Comparison of ENCODE assay signal across 8 cellular contexts in the genomic region with DNA sequence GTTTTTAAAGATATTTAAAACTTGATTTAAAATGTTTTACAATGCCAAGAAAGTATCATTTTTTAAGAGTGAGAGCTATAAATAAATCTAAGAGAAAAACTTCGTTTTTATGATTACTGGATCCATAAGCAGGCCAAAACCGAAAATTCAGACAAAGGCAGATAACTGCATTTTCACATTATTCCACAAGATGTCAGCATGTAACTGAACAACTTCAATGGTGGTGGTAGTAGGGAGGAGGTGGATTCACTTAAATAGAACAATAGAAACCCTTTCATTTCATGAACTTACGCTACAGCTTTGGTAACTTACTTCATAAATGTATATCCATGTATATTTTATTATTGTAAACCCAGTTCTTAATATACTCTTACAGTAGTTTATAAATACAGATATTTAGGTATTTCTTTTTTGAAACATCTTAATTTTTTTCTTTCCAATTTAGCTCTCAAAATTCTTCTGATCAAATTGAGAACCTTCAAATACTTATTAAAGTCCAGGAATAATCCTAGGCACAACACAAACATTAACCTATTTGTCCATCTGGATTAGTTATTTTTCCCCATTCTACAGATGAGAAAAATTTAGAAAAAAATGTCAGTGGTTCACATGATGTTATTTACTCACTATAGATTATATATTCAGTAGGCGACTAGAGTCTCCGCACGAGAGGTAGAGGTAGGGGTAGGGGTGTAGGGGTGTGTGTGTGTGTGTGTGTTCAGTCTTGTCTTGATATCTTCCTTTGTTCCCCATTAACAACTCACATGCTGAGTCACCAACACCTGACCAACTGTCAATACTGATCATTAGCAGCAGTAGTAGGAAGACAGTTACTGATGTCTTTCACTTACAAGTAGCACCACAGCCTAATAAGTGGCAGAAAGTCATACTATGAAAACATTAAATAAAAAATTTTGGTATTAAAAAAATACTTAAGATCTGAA.
DNase-seq lines count a peak whose midpoint lies in the region; ATAC-seq and TF ChIP-seq lines count a peak whose summit lies in the region.

No MANE protein-coding gene starts in this region.

- peak; percentile 74 for TF ChIP-seq CTCF in OCI-LY3 (IDR thresholded peaks at IDR 0.05; ENCODE audit: low read depth, low read length)
- peak; percentile 71 to 90 (median 81) for TF ChIP-seq CTCF in tibial nerve (IDR thresholded peaks at IDR 0.05)

- no peak for TF ChIP-seq POLR2A in tibial nerve (IDR thresholded peaks at IDR 0.05)

- no peaks in the 10 kb centered on the region for H4K20me1 ChIP-seq in OCI-LY3 (ENCODE audit: insufficient read depth, low read length)

- peaks cover 23% of the 10 kb centered on the region for H3K79me2 ChIP-seq in OCI-LY3 (ENCODE audit: low read length)

- WGBS in tibial nerve, 2 donors = 46 to 48% methylated on average over 6 of the region's 6 CpGs

- in situ Hi-C loops in KBM-7 (cut with MboI; ENCODE audit: low pct_unique_long_range_greater_than_20kb, low sequenced_read_pairs) = loop anchor here (10.0 to 25.0 kb wide), 2 partner anchors 146 to 414 kb away; partner anchors contain the start of gene L3MBTL3

- H2AFZ ChIP-seq in OCI-LY3 (ENCODE audit: low read depth, low read length) = no peak overlapping the region

- H3K4me3 ChIP-seq in OCI-LY3 (ENCODE audit: low read length) = peak overlapping the region; percentile 53; the same call in 1 of the 2 replicates
- H3K4me3 ChIP-seq in tibial nerve = no peak overlapping the region

- H3K27me3 ChIP-seq in OCI-LY3 (ENCODE audit: low read depth, low read length) (no peaks in the 10 kb centered on the region), tibial nerve (no peaks in the 10 kb centered on the region)

- H3K4me1 ChIP-seq in OCI-LY3 (ENCODE audit: low read length) (peaks cover 66% of the 10 kb centered on the region), tibial nerve (peaks cover 0 to 9% (median 0%) of the 10 kb centered on the region in 4 donors)

- H3K4me2 ChIP-seq in OCI-LY3 (ENCODE audit: low read length) = peak overlapping the region; percentile 82

- DNase-seq in GM03348 (ENCODE audit: low spot score) (peak; percentile 69), KBM-7 (peak; percentile 88), cerebellar cortex (ENCODE audit: low spot score) (peak; percentile 72), left kidney (ENCODE audit: low read depth, low spot score) (peak; percentile 83), tibial nerve (ENCODE audit: low spot score in 2 of 2) (peak in 1 of 2 donors; percentile 20), ureter (ENCODE audit: low spot score) (no peak)

- peak overlapping the region; percentile 87 for H3K27ac ChIP-seq in OCI-LY3 (ENCODE audit: low read length)
- H3K27ac ChIP-seq in tibial nerve = no peak overlapping the region

- TF ChIP-seq EP300 in tibial nerve (IDR thresholded peaks at IDR 0.05) = no peak

- H3K36me3 ChIP-seq in OCI-LY3 (replicated peaks; ENCODE audit: low read depth, low read length) = peaks cover 13% of the 10 kb centered on the region
- no peaks in the 10 kb centered on the region for H3K36me3 ChIP-seq in tibial nerve

- peak overlapping the region; percentile 66 for H3K9ac ChIP-seq in OCI-LY3 (ENCODE audit: low read length)

- H3K9me3 ChIP-seq in OCI-LY3 (ENCODE audit: insufficient read depth, low read length) = no peaks in the 10 kb centered on the region
- H3K9me3 ChIP-seq in tibial nerve = no peaks in the 10 kb centered on the region

- ATAC-seq in GM21717 (IDR thresholded peaks at IDR 0.05; ENCODE audit: unreplicated experiment) = peak; percentile 51
